ENCODE assay signal across 1 cellular context in genomic region chr7:151082151-151083070, GRCh38.
TF ChIP-seq lines count a peak whose summit lies in the region.

No MANE protein-coding gene starts in this region.

TF ChIP-seq in endothelial cell of umbilical vein, 7 proteins besides CTCF, POLR2A, EP300 and RAD21:
- TF ChIP-seq JUN (IDR thresholded peaks at IDR 0.05; ENCODE audit: borderline replicate concordance, insufficient read depth, insufficient read length, low read depth): no peak
- no peak for TF ChIP-seq FOS (IDR thresholded peaks at IDR 0.05; ENCODE audit: borderline replicate concordance, insufficient read depth, low read length)
- no peak for TF ChIP-seq POLR2AphosphoS5 (IDR thresholded peaks at IDR 0.05; ENCODE audit: insufficient read depth, low read depth, low read length)
- TF ChIP-seq MAX (IDR thresholded peaks at IDR 0.05; ENCODE audit: insufficient read depth, insufficient read length): no peak
- no peak for TF ChIP-seq GATA2 (IDR thresholded peaks at IDR 0.05; ENCODE audit: insufficient read depth, insufficient read length, low read depth, low read length)
- TF ChIP-seq EZH2 (IDR thresholded peaks at IDR 0.05; ENCODE audit: borderline replicate concordance, low read depth, low read length, severe bottlenecking): no peak
- no peak for TF ChIP-seq MYC (IDR thresholded peaks at IDR 0.05; ENCODE audit: low read depth, low read length)
TF ChIP-seq in endothelial cell of umbilical vein: peak in this region for 0.
